ENCODE assay signal across 25 cellular contexts in the genomic region with DNA sequence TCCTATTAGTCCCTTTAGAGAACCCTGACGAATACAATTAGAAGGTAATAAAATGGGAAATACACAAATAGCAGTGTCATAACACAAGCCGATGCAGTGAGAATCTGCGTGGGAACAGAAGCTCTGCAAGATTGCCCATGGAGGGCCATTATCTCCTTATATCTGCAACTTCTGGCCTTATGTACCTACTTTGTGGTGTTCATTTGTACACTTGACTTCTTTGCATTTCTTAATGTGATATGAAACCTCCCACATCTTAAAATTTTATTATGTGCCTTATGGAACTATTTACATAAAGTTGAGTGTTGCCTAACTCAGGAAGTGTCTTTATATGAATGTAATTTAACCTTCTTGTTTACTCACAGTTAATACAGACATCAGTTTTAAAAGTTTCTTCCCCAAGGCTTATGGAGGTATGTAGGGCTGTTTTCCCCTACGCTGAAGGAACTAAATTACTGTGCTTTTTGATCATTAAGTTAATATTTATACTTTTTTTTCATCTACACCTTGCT.
"Had no signal": no experiment of that assay in that cellular context is flagged by ENCODE, and none has a peak within 500 bp of the region (broad histone marks: within the 10 kb centered on the region; RNA-seq: fewer than 3 reads in every experiment).

No MANE protein-coding gene starts in this region.

- H3K27ac Mint-ChIP-seq: dendritic cell treated with granulocyte-macrophage colony-stimulating factor and Interleukin-4, amounts not matched to agents 40 ng/mL and 50 ng/mL, for 4 days; naive thymus-derived CD8-positive, alpha-beta T cell; nephron progenitor cell; stimulated activated effector memory CD8-positive, alpha-beta T cell treated with anti-CD3 and anti-CD28 coated beads, Interleukin-12 subunit alpha, Interleukin-12 subunit beta, amount 100 ng/mL, for 72 hours had no signal

- H3K9me3 Mint-ChIP-seq: dendritic cell treated with granulocyte-macrophage colony-stimulating factor and Interleukin-4, amounts not matched to agents 40 ng/mL and 50 ng/mL, for 4 days; naive thymus-derived CD8-positive, alpha-beta T cell; nephron progenitor cell; stimulated activated effector memory CD8-positive, alpha-beta T cell treated with anti-CD3 and anti-CD28 coated beads, Interleukin-12 subunit alpha, Interleukin-12 subunit beta, amount 100 ng/mL, for 72 hours had no signal

- H3K4me1 Mint-ChIP-seq: naive thymus-derived CD8-positive, alpha-beta T cell; nephron progenitor cell; stimulated activated effector memory CD8-positive, alpha-beta T cell treated with anti-CD3 and anti-CD28 coated beads, Interleukin-12 subunit alpha, Interleukin-12 subunit beta, amount 100 ng/mL, for 72 hours had no signal

- H3K4me3 Mint-ChIP-seq: dendritic cell treated with granulocyte-macrophage colony-stimulating factor and Interleukin-4, amounts not matched to agents 40 ng/mL and 50 ng/mL, for 4 days; naive thymus-derived CD8-positive, alpha-beta T cell; nephron progenitor cell; stimulated activated effector memory CD8-positive, alpha-beta T cell treated with anti-CD3 and anti-CD28 coated beads, Interleukin-12 subunit alpha, Interleukin-12 subunit beta, amount 100 ng/mL, for 72 hours had no signal

- H3K4me3 ChIP-seq: colonic mucosa, esophagus muscularis mucosa, heart right ventricle, left lung, prostate gland, right atrium auricular region, stomach, thyroid gland had no signal

- H3K36me3 ChIP-seq: colonic mucosa, esophagus muscularis mucosa, heart right ventricle, left lung, prostate gland, right atrium auricular region, stomach, thyroid gland had no signal

- H3K9me3 ChIP-seq: colonic mucosa, left lung, prostate gland, stomach, thyroid gland had no signal

- H3K4me1 ChIP-seq: colonic mucosa, esophagus muscularis mucosa, heart right ventricle, left lung, prostate gland, right atrium auricular region, thyroid gland had no signal

- ATAC-seq: heart right ventricle; left lung; naive thymus-derived CD8-positive, alpha-beta T cell; sciatic nerve; stimulated activated effector memory CD8-positive, alpha-beta T cell treated with anti-CD3 and anti-CD28 coated beads, Interleukin-12 subunit alpha, Interleukin-12 subunit beta, amount 100 ng/mL, for 72 hours had no signal

- DNase-seq: colonic mucosa; effector memory CD4-positive, alpha-beta T cell; foreskin melanocyte; glutamatergic neuron; heart right ventricle; kidney; left lung; mammary epithelial cell; mesendoderm; midbrain; naive thymus-derived CD8-positive, alpha-beta T cell; nephron progenitor cell; nucleus accumbens; stimulated activated CD4-positive, alpha-beta T cell treated with anti-CD3 and anti-CD28 coated beads, Interleukin-2, amount 100 ng/mL, for 24 hours; stimulated activated CD4-positive, alpha-beta T cell treated with anti-CD3 and anti-CD28 coated beads, Interleukin-4, amount 100 ng/mL, for 24 hours; stimulated activated naive CD4-positive, alpha-beta T cell treated with Interleukin-2 at 50 U/mL for 16 hours; stomach; thyroid gland; trophoblast cell had no signal

- H3K27me3 ChIP-seq: colonic mucosa, esophagus muscularis mucosa, heart right ventricle, left lung, right atrium auricular region, stomach, thyroid gland had no signal

- H3K27ac ChIP-seq: colonic mucosa, esophagus muscularis mucosa, heart right ventricle, left lung, prostate gland, right atrium auricular region, stomach, thyroid gland had no signal

- H3K36me3 Mint-ChIP-seq: naive thymus-derived CD8-positive, alpha-beta T cell; stimulated activated effector memory CD8-positive, alpha-beta T cell treated with anti-CD3 and anti-CD28 coated beads, Interleukin-12 subunit alpha, Interleukin-12 subunit beta, amount 100 ng/mL, for 72 hours had no signal
